10 cellular contexts compared by ENCODE assay signal in the genomic region with DNA sequence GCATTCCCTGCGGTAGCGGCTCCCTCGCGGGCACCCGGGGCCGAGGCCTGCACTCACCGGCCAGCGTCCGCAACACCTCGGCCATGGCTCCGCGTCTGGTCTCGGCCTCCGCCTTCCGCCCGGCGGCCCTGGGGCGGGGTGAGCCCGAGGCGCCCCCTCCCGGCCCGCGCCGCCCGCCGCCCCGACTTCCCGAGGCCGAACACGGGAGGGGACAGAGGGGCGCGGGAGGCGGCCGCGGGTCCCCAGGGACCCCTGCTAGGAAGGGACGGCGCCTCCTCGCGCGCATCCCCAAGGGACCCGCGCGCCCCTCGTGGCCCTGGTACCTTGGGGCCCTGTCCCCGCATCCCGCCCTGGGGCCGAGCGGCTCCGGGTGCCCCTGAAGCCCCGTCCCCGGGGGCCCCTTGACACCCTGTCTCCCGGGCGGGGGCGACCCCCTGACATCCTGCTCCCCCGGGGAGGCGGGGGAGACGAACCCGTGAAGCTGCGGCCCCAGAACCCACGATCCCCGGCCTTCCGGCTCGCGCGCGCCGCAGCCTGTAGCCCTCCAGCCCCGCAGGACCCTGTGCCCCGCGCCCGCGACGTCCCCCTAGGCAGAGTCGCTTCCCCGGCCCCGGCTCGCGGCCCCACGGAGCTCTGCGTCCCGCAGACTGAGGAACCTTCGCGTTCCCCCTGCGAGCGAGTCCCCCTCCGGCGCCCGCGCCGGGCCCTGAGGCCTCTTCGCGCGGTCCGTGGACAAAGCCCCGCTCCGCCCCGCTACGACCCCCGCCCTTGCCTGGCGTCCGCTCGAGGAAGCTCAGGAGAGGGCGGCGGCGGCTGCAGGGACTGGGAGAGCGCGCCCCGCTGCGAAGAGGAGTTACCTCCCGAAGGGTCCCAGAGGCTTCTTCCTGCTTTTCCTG. TPM values are rescaled to one million over a fixed set of nuclear protein-coding genes. Genes with fewer than 3 reads are reported as not detected.
DNase-seq lines count a peak whose midpoint lies in the region; ATAC-seq, FAIRE-seq and TF ChIP-seq lines count a peak whose summit lies in the region.
"Had no signal": no experiment of that assay in that cellular context is flagged by ENCODE, and none has a peak within 500 bp of the region (broad histone marks: within the 10 kb centered on the region; RNA-seq: fewer than 3 reads in every experiment).

Gene ABO, minus strand, starts transcription at position 97 of the 896 bp plus-strand sequence.

- DNase-seq in ACHN (peak; percentile 50), Panc1 (ENCODE audit: low read depth, low spot score) (no peak), left ventricle myocardium superior (peak; percentile 74), pancreas (peak in 5 of 6 donors; percentile 37 to 79 (median 54)), AML-193 (lab: John Stamatoyannopoulos, UW) (no peak), AG20443 (ENCODE audit: low spot score) (no peak), GM19239 (ENCODE audit: insufficient read length, low spot score) (no peak)

- intact Hi-C loops in Panc1 (cut with micrococcal nuclease; ENCODE audit: unreplicated experiment) (no loop called here), left ventricle myocardium superior (cut with micrococcal nuclease) (no loop called here), pancreas (cut with DNase I) (no loop called here)

- in situ Hi-C loops in ACHN (cut with HindIII; ENCODE audit: low pct_ligation_motif_present, low pct_unique_long_range_greater_than_20kb, low sequenced_read_pairs): no loop called here
- in situ Hi-C loops in Panc1 (cut with HindIII; ENCODE audit: low pct_unique_long_range_greater_than_20kb, low sequenced_read_pairs): no loop called here

- 1% methylated on average over 61 to 110 of the region's 110 CpGs for WGBS in pancreas, 2 donors

- H3K27me3 ChIP-seq in Panc1 (ENCODE audit: control insufficient read depth, insufficient read depth, low read length) (no peaks in the 10 kb centered on the region), pancreas (no peaks in the 10 kb centered on the region)

- CTCF ChIA-PET in Panc1 (lab: Charles Lee): interaction anchor here (0.6 kb wide), 3 partner anchors 19 to 73 kb away, joined by 3 read pairs; no protein-coding TSS in a partner anchor

- H3K4me3 ChIP-seq in Panc1 (ENCODE audit: low read depth in 2 of 2, low read length in 2 of 2): peak within 1 kb of the TSS in 1 of 2 experiments; percentile 20; a peak in 1 of 4 replicates
- peak within 1 kb of the TSS; percentile 46 to 60 (median 48) for H3K4me3 ChIP-seq in pancreas

- H3K36me3 ChIP-seq in Panc1 (ENCODE audit: control insufficient read depth, insufficient read depth, low read length) (no peaks in the 10 kb centered on the region), pancreas (no peaks in the 10 kb centered on the region)

- POLR2A ChIA-PET in Panc1 (lab: Charles Lee): no interaction called here

- BruUV-seq in Panc1 (replicated peaks; lab: Mats Ljungman, UMichigan): no TSS peak

- ATAC-seq in Panc1 (peak; percentile 82), left ventricle myocardium superior (peak; percentile 93), pancreas (peak; percentile 81 to 91 (median 84)), HG03565 (IDR thresholded peaks at IDR 0.05; ENCODE audit: unreplicated experiment) (no peak)

- H3K4me1 ChIP-seq in Panc1 (ENCODE audit: control insufficient read depth, insufficient read depth, low read length): no peaks in the 10 kb centered on the region
- peaks cover 0 to 1% (median 0%) of the 10 kb centered on the region in 3 donors for H3K4me1 ChIP-seq in pancreas

- FAIRE-seq in pancreas (lab: Jason Lieb, UNC) (no peak), GM19239 (lab: Jason Lieb, UNC) (no peak)
- FAIRE-seq: HTR-8/SVneo, RCC 7860 had no signal

- H3K9me3 ChIP-seq in Panc1 (ENCODE audit: control insufficient read depth, insufficient read depth, low read depth, low read length) (no peaks in the 10 kb centered on the region), pancreas (no peaks in the 10 kb centered on the region)

- H3K27ac ChIP-seq in Panc1 (ENCODE audit: low read length) (no peak within 1 kb of the TSS), pancreas (peak within 1 kb of the TSS in 2 of 4 donors; percentile 4 to 60)

- TF ChIP-seq CTCF in Panc1 (IDR thresholded peaks at IDR 0.05) (peak; percentile 63; the same call in 1 of the 2 replicates), pancreas (IDR thresholded peaks at IDR 0.05) (no peak)

RNA-seq across cellular contexts. Expression of gene ABO, which starts in this region (rescaled TPM):
- total RNA-seq in Panc1 (2021; ENCODE audit: unreplicated experiment): 0.10 TPM
- polyA plus RNA-seq in Panc1 (2012; ENCODE audit: insufficient read length): not detected
- 1.7 TPM for total RNA-seq in left ventricle myocardium superior
- total RNA-seq in pancreas: 10 to 100 TPM in 1 of 6 donors, 1 to 10 TPM in 5; 2.1 to 10.2 (median 5.4) TPM
- 1 to 10 TPM; 3.3 to 9.3 TPM for polyA plus RNA-seq in pancreas

Comparison
In these comparisons a context has a peak if more than half of its experiments do, and no peak if none do; other contexts are left out.
1. Peak in ATAC-seq in Panc1; RNA of the gene not detected or under 1 TPM.
2. DNase-seq: peak in ACHN (single experiment), left ventricle myocardium superior (single experiment) and pancreas (5 of 6); none in Panc1 (single experiment), AML-193 (0 of 2), AG20443 (single experiment) and GM19239 (single experiment).